In the genomic region with DNA sequence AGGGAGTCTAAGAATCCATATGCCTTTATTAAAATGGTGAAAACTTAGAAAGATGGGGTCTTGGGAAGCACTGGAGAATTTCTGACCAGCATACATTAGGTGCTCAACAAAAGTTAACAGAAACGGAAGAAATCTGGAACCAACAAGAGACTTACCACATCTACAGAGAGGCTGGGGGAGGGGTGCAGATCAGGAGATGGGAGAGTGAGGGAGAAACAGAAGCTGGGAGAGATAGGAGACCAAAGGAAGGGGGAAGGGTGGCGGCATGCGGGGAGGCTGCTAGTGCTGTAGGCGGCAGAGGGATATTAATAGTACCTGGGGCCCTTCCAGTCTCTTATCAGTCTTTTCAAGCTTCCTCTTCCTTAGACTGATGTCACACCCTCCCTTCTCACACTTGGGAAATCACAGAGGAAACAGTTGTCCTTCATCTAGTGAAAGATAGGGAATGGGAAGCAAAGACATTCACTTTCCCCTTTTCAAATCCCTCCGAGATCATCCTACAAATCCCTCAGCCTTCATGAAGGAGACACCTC, we compare ENCODE assay signal across 1 cellular context.
TF ChIP-seq lines count a peak whose summit lies in the region.

No MANE protein-coding gene starts in this region.

TF ChIP-seq in K562, 482 proteins besides CTCF, POLR2A, EP300 and RAD21 (continued from another document and continues in another):
- TF ChIP-seq, protein P1, sequence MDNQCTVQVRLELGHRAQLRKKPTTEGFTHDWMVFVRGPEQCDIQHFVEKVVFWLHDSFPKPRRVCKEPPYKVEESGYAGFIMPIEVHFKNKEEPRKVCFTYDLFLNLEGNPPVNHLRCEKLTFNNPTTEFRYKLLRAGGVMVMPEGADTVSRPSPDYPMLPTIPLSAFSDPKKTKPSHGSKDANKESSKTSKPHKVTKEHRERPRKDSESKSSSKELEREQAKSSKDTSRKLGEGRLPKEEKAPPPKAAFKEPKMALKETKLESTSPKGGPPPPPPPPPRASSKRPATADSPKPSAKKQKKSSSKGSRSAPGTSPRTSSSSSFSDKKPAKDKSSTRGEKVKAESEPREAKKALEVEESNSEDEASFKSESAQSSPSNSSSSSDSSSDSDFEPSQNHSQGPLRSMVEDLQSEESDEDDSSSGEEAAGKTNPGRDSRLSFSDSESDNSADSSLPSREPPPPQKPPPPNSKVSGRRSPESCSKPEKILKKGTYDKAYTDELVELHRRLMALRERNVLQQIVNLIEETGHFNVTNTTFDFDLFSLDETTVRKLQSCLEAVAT (IDR thresholded peaks at IDR 0.05) = peak; percentile 87
- TF ChIP-seq, protein P2, sequence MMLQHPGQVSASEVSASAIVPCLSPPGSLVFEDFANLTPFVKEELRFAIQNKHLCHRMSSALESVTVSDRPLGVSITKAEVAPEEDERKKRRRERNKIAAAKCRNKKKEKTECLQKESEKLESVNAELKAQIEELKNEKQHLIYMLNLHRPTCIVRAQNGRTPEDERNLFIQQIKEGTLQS (IDR thresholded peaks at IDR 0.05) = peak; percentile 92
- TF ChIP-seq, protein P2 (CRISPR knock-in tag; conservative IDR thresholded peaks at IDR 0.05) = no peak
- TF ChIP-seq CHCHD3 (CRISPR knock-in tag; IDR thresholded peaks at IDR 0.05) (no peak), CEBPB (tag; IDR thresholded peaks at IDR 0.05) (peak; percentile 87), ETV5 (CRISPR knock-in tag; IDR thresholded peaks at IDR 0.05; ENCODE audit: low read depth) (peak; percentile 95), KLF1 (tag; IDR thresholded peaks at IDR 0.05) (peak; percentile 21; the same call in 1 of the 2 replicates), NUFIP1 (IDR thresholded peaks at IDR 0.05; ENCODE audit: partially characterized antibody) (peak; percentile 81), ZC3H8 (IDR thresholded peaks at IDR 0.05) (peak; percentile 79; the same call in 1 of the 2 replicates), NR2C1 (IDR thresholded peaks at IDR 0.05) (peak; percentile 66), NR2C1 (tag; IDR thresholded peaks at IDR 0.05) (peak; percentile 69; the same call in 1 of the 2 replicates), ZNF431 (CRISPR knock-in tag; IDR thresholded peaks at IDR 0.05) (0 out of 2 replicates have a peak, but pooled peaks have one; percentile 63), SIN3B (IDR thresholded peaks at IDR 0.05; ENCODE audit: low read depth) (no peak), NR4A1 (CRISPR knock-in tag; IDR thresholded peaks at IDR 0.05) (no peak), NR4A1 (tag; IDR thresholded peaks at IDR 0.05) (peak; percentile 91), PRMT5 (CRISPR knock-in tag; IDR thresholded peaks at IDR 0.05) (no peak), HDAC1 (IDR thresholded peaks at IDR 0.05) (peak; percentile 95 to 99), MAFG (tag; conservative IDR thresholded peaks at IDR 0.05) (0 out of 2 replicates have a peak, but pooled peaks have one; percentile 4), RBFOX2 (IDR thresholded peaks at IDR 0.05; ENCODE audit: low read depth, low read length) (no peak), NCOR1 (IDR thresholded peaks at IDR 0.05) (peak; percentile 100), CCAR2 (IDR thresholded peaks at IDR 0.05; ENCODE audit: low read depth, low read length) (0 out of 2 replicates have a peak, but pooled peaks have one; percentile 48), ZFX (CRISPR knock-in tag; IDR thresholded peaks at IDR 0.05) (peak; percentile 16; the same call in 1 of the 2 replicates), TAL1 (IDR thresholded peaks at IDR 0.05) (peak; percentile 98), HEY1 (CRISPR knock-in tag; IDR thresholded peaks at IDR 0.05; ENCODE audit: borderline replicate concordance) (no peak), ARNT (IDR thresholded peaks at IDR 0.05) (peak; percentile 98 to 99), ZNF766 (CRISPR knock-in tag; conservative IDR thresholded peaks at IDR 0.05) (peak; percentile 83), NONO (IDR thresholded peaks at IDR 0.05; ENCODE audit: low read depth in 2 of 2, low read length in 1 of 2) (peak in 1 of 2 experiments; percentile 88; a peak in 2 of 4 replicates), RBBP5 (IDR thresholded peaks at IDR 0.05; ENCODE audit: borderline replicate concordance, insufficient read depth, low read length, poor library complexity, severe bottlenecking) (peak; percentile 27), BRD9 (IDR thresholded peaks at IDR 0.05; ENCODE audit: low read depth, partially characterized antibody) (peak; percentile 95), ATF7 (IDR thresholded peaks at IDR 0.05) (peak; percentile 97), ARID1B (IDR thresholded peaks at IDR 0.05) (peak; percentile 99), PPARD (CRISPR knock-in tag; IDR thresholded peaks at IDR 0.05) (no peak), ZNF316 (IDR thresholded peaks at IDR 0.05) (peak; percentile 75), ZFP1 (CRISPR knock-in tag; IDR thresholded peaks at IDR 0.05) (no peak), FOXK2 (conservative IDR thresholded peaks at IDR 0.05 in 1 of 2, IDR thresholded peaks at IDR 0.05 in 1 of 2; ENCODE audit: low read depth in 2 of 2) (peak; percentile 64 to 66; a peak in 2 of 4 replicates), KLF16 (IDR thresholded peaks at IDR 0.05) (peak; percentile 98), SMARCE1 (IDR thresholded peaks at IDR 0.05) (peak; percentile 98), PCBP1 (IDR thresholded peaks at IDR 0.05; ENCODE audit: low read depth, low read length, poor library complexity, severe bottlenecking) (no peak), SMAD4 (CRISPR knock-in tag; conservative IDR thresholded peaks at IDR 0.05) (peak; percentile 99), ZNF589 (CRISPR knock-in tag; IDR thresholded peaks at IDR 0.05; ENCODE audit: low read depth) (peak; percentile 86), KAT2B (IDR thresholded peaks at IDR 0.05; ENCODE audit: low read depth, low read length) (no peak), GATAD2B (IDR thresholded peaks at IDR 0.05; ENCODE audit: borderline replicate concordance) (peak; percentile 95), RCOR1 (IDR thresholded peaks at IDR 0.05; ENCODE audit: borderline replicate concordance in 1 of 2, low read depth in 2 of 2, low read length in 2 of 2) (peak; percentile 94 to 99), GATAD2A (IDR thresholded peaks at IDR 0.05) (peak; percentile 97), KLF13 (tag; IDR thresholded peaks at IDR 0.05; ENCODE audit: borderline replicate concordance, low read depth) (peak; percentile 27; the same call in 1 of the 2 replicates), ZNF184 (CRISPR knock-in tag; IDR thresholded peaks at IDR 0.05) (no peak), SMAD3 (CRISPR knock-in tag; conservative IDR thresholded peaks at IDR 0.05) (peak; percentile 82; the same call in 1 of the 2 replicates), ETV1 (tag; conservative IDR thresholded peaks at IDR 0.05; ENCODE audit: low read depth) (peak; percentile 96), NFIX (CRISPR knock-in tag; IDR thresholded peaks at IDR 0.05; ENCODE audit: low read depth) (no peak), ETS2 (tag; IDR thresholded peaks at IDR 0.05; ENCODE audit: borderline replicate concordance, poor library complexity, severe bottlenecking) (no peak), PYGO2 (tag; IDR thresholded peaks at IDR 0.05) (peak; percentile 92), CBFA2T3 (IDR thresholded peaks at IDR 0.05) (peak; percentile 100), TARDBP (IDR thresholded peaks at IDR 0.05) (peak; percentile 95), BCL6 (CRISPR knock-in tag; IDR thresholded peaks at IDR 0.05) (peak; percentile 32; the same call in 1 of the 2 replicates), YY1 (IDR thresholded peaks at IDR 0.05; ENCODE audit: borderline replicate concordance in 1 of 3, control insufficient read depth in 1 of 3, extremely low read depth in 1 of 3, insufficient read depth in 3 of 3, insufficient read length in 1 of 3, insufficient replicate concordance in 2 of 3, low read depth in 1 of 3, low read length in 2 of 3) (no peak), TEAD4 (IDR thresholded peaks at IDR 0.05; ENCODE audit: low read length) (peak; percentile 97), TEAD4 (CRISPR knock-in tag; IDR thresholded peaks at IDR 0.05; ENCODE audit: borderline replicate concordance) (no peak), LCOR (CRISPR knock-in tag; IDR thresholded peaks at IDR 0.05) (peak; percentile 86), GABPA (tag; conservative IDR thresholded peaks at IDR 0.05; ENCODE audit: low read depth) (peak; percentile 64), CC2D1A (IDR thresholded peaks at IDR 0.05) (peak; percentile 97)
- TF ChIP-seq, protein P3, sequence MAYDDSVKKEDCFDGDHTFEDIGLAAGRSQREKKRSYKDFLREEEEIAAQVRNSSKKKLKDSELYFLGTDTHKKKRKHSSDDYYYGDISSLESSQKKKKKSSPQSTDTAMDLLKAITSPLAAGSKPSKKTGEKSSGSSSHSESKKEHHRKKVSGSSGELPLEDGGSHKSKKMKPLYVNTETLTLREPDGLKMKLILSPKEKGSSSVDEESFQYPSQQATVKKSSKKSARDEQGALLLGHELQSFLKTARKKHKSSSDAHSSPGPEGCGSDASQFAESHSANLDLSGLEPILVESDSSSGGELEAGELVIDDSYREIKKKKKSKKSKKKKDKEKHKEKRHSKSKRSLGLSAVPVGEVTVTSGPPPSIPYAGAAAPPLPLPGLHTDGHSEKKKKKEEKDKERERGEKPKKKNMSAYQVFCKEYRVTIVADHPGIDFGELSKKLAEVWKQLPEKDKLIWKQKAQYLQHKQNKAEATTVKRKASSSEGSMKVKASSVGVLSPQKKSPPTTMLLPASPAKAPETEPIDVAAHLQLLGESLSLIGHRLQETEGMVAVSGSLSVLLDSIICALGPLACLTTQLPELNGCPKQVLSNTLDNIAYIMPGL (CRISPR knock-in tag; IDR thresholded peaks at IDR 0.05) = peak; percentile 47; the same call in 1 of the 2 replicates
- TF ChIP-seq, protein P4, sequence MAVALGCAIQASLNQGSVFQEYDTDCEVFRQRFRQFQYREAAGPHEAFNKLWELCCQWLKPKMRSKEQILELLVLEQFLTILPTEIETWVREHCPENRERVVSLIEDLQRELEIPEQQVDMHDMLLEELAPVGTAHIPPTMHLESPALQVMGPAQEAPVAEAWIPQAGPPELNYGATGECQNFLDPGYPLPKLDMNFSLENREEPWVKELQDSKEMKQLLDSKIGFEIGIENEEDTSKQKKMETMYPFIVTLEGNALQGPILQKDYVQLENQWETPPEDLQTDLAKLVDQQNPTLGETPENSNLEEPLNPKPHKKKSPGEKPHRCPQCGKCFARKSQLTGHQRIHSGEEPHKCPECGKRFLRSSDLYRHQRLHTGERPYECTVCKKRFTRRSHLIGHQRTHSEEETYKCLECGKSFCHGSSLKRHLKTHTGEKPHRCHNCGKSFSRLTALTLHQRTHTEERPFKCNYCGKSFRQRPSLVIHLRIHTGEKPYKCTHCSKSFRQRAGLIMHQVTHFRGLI (CRISPR knock-in tag; IDR thresholded peaks at IDR 0.05) = no peak
- TF ChIP-seq, protein P5, sequence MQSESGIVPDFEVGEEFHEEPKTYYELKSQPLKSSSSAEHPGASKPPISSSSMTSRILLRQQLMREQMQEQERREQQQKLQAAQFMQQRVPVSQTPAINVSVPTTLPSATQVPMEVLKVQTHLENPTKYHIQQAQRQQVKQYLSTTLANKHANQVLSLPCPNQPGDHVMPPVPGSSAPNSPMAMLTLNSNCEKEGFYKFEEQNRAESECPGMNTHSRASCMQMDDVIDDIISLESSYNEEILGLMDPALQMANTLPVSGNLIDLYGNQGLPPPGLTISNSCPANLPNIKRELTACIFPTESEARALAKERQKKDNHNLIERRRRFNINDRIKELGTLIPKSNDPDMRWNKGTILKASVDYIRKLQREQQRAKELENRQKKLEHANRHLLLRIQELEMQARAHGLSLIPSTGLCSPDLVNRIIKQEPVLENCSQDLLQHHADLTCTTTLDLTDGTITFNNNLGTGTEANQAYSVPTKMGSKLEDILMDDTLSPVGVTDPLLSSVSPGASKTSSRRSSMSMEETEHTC (IDR thresholded peaks at IDR 0.05) = peak; percentile 64; the same call in 1 of the 2 replicates
- TF ChIP-seq, protein P6, sequence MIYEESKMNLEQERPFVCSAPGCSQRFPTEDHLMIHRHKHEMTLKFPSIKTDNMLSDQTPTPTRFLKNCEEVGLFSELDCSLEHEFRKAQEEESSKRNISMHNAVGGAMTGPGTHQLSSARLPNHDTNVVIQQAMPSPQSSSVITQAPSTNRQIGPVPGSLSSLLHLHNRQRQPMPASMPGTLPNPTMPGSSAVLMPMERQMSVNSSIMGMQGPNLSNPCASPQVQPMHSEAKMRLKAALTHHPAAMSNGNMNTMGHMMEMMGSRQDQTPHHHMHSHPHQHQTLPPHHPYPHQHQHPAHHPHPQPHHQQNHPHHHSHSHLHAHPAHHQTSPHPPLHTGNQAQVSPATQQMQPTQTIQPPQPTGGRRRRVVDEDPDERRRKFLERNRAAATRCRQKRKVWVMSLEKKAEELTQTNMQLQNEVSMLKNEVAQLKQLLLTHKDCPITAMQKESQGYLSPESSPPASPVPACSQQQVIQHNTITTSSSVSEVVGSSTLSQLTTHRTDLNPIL (CRISPR knock-in tag; IDR thresholded peaks at IDR 0.05) = no peak
- TF ChIP-seq, protein P7, sequence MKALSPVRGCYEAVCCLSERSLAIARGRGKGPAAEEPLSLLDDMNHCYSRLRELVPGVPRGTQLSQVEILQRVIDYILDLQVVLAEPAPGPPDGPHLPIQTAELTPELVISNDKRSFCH (CRISPR knock-in tag; IDR thresholded peaks at IDR 0.05) = no peak
- TF ChIP-seq, protein P7 (tag; IDR thresholded peaks at IDR 0.05) = peak; percentile 63; the same call in 1 of the 2 replicates
